In the genomic region with DNA sequence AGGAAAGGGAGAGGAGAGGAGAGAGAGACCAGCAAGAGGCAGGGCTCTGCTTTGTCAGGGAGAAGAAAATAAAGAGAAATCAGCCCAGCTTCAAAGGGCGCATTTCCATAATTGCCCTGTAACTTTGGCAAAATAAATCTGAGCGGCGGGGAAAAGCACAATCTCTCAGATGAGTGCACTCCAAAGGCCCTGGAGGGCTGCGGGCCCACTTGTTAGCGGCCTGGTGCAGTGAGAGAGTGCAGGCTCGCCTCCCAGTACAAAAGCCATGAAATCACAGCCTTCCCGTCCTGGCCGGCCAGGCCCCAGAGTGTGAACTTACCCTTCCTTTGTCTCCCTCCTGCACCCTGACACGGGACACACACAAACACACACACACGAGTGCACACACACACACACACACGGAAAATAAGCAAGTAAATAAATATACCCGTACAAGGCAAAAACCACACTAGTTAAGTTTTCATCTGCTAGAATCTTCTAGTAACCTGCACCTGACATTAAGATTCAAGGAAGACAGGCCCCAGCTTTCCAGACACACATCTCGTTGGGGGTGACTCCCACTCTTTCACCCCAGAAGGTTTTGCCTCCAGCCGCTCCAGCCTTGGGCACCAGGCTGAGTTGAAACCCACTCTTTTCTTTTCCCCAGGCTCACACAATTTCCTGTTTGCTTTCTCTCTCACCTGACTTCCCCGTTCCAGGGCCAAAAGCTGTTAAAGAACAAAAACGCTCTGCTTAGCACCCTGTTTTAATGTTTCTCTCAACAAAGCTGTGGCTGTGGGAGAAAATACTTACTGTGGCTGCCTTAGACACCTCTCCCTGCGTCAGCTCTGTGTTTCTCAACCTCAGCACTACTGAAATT, we compare ENCODE assay signal across 12 cellular contexts.
A peak's percentile ranks its signal among the peaks of the same experiment; 100 is the strongest.
DNase-seq lines count a peak whose midpoint lies in the region.
"Had no signal": no experiment of that assay in that cellular context is flagged by ENCODE, and none has a peak within 500 bp of the region (broad histone marks: within the 10 kb centered on the region; RNA-seq: fewer than 3 reads in every experiment).

No MANE protein-coding gene starts in this region.

- in situ Hi-C loops in HAP-1 (cut with MboI; ENCODE audit: low sequenced_read_pairs) = loop anchor here (25.0 kb wide), 2 partner anchors 516 to 984 kb away; no protein-coding TSS in a partner anchor

- DNase-seq in HAP-1 (ENCODE audit: low spot score in 2 of 2) (peak; percentile 18 to 55), NCI-H2227 (lab: John Stamatoyannopoulos, UW; ENCODE audit: unreplicated experiment) (peak; percentile 60), head of caudate nucleus (peak in 24 of 42 donors; percentile 6 to 73 (median 42)), retina (peak; percentile 87), NCI-H524 treated with DMSO at 0.1 percent for 48 hours (lab: John Stamatoyannopoulos, UW) (no peak), NCI-H146 treated with DMSO at 0.1 percent for 48 hours (lab: John Stamatoyannopoulos, UW; ENCODE audit: unreplicated experiment) (no peak), HK-2 (ENCODE audit: unreplicated experiment) (no peak)
- DNase-seq: CD4-positive, alpha-beta T cell; cortex of kidney; NCI-H82; Right ventricle myocardium superior had no signal

- no peaks in the 10 kb centered on the region for H3K9me3 ChIP-seq in HAP-1
- H3K9me3 ChIP-seq: right atrium auricular region had no signal

- intact Hi-C loops in head of caudate nucleus (cut with DNase I) = no loop called here

- no peaks in the 10 kb centered on the region for H3K36me3 ChIP-seq in HAP-1 (replicated peaks)
- H3K36me3 ChIP-seq: right atrium auricular region had no signal

- no peak overlapping the region for H3K4me3 ChIP-seq in HAP-1
- H3K4me3 ChIP-seq: right atrium auricular region had no signal

- no peaks in the 10 kb centered on the region for H3K27me3 ChIP-seq in HAP-1 (ENCODE audit: low read depth)

- H3K4me1 ChIP-seq in HAP-1 = no peaks in the 10 kb centered on the region

Comparison
In these comparisons a context has a peak if more than half of its experiments do, and no peak if none do; other contexts are left out.
1. DNase-seq: peak in HAP-1 (2 of 2), NCI-H2227 (single experiment), head of caudate nucleus (24 of 42) and retina (single experiment); none in NCI-H524 treated with DMSO at 0.1 percent for 48 hours (single experiment), NCI-H146 treated with DMSO at 0.1 percent for 48 hours (single experiment) and HK-2 (single experiment).